ENCODE assay signal across 10 cellular contexts in genomic region chr17:7439462-7440112, GRCh38. TPM values are rescaled to one million over a fixed set of nuclear protein-coding genes. Genes with fewer than 3 reads are reported as not detected.
DNase-seq lines count a peak whose midpoint lies in the region; ATAC-seq, FAIRE-seq and TF ChIP-seq lines count a peak whose summit lies in the region.
"Had no signal": no experiment of that assay in that cellular context is flagged by ENCODE, and none has a peak within 500 bp of the region (broad histone marks: within the 10 kb centered on the region; RNA-seq: fewer than 3 reads in every experiment).

TSS of gene FGF11 (plus strand) at chr17:7439512. CDS start at chr17:7439621, 109 bp downstream.

- in situ Hi-C loops in GM12878 (cut with MboI) = no loop called here

- peak within 1 kb of the TSS; percentile 90 for H3K4me3 Mint-ChIP-seq in activated CD4-positive, alpha-beta T cell treated with anti-CD3 and anti-CD28 coated beads, Interleukin-2, amount 10 ng/mL, durations not matched to agents 24 days and 14 days

- peak within 1 kb of the TSS; percentile 81 for H3K27ac Mint-ChIP-seq in activated CD4-positive, alpha-beta T cell treated with anti-CD3 and anti-CD28 coated beads, Interleukin-2, amount 10 ng/mL, durations not matched to agents 24 days and 14 days

- CTCF ChIA-PET in GM12878 (lab: Yijun Ruan, JAX) = interaction anchor here (0.7 to 2.8 kb wide), 5 partner anchors 37 to 248 kb away, joined by 3 to 16 read pairs (median 3); partner anchors contain the start of genes SENP3 and TP53

- H3K9me3 ChIP-seq in GM12878 (replicated peaks; ENCODE audit: control insufficient read depth, insufficient read depth, low read length) (no peaks in the 10 kb centered on the region), right lobe of liver (no peaks in the 10 kb centered on the region), thyroid gland (no peaks in the 10 kb centered on the region)
- H3K9me3 ChIP-seq: mucosa of descending colon had no signal

- H3K4me1 ChIP-seq in GM12878 (ENCODE audit: control insufficient read depth, insufficient read depth, low read length) (peaks cover 29% of the 10 kb centered on the region), right lobe of liver (peaks cover 0 to 44% (median 14%) of the 10 kb centered on the region in 4 donors), thyroid gland (peaks cover 31 to 53% of the 10 kb centered on the region in 2 donors)

- H3K27me3 ChIP-seq in GM12878 (replicated peaks in 1 of 2; ENCODE audit: control insufficient read depth in 2 of 2, insufficient read depth in 2 of 2, low read length in 1 of 2) (peaks cover 0 to 4% of the 10 kb centered on the region in 2 experiments; a peak in 2 of 4 replicates), right lobe of liver (no peaks in the 10 kb centered on the region), thyroid gland (no peaks in the 10 kb centered on the region)

- no TSS peak for BruUV-seq in GM12878 (replicated peaks; lab: Mats Ljungman, UMichigan)

- H3K4me2 ChIP-seq in GM12878 (ENCODE audit: control insufficient read depth, insufficient read depth) = peak within 1 kb of the TSS; percentile 91

- FAIRE-seq in GM12878 (lab: Jason Lieb, UNC) = no peak

- H3K4me3 ChIP-seq in GM12878 = peak within 1 kb of the TSS; percentile 97
- peak within 1 kb of the TSS; percentile 31 to 36 (median 33) for H3K4me3 ChIP-seq in right lobe of liver
- peak within 1 kb of the TSS in 2 of 3 donors; percentile 42 to 51 for H3K4me3 ChIP-seq in thyroid gland (replicated peaks in 1 of 3)
- H3K4me3 ChIP-seq: mucosa of descending colon had no signal

- peaks cover 44% of the 10 kb centered on the region for H3K4me1 Mint-ChIP-seq in activated CD4-positive, alpha-beta T cell treated with anti-CD3 and anti-CD28 coated beads, Interleukin-2, amount 10 ng/mL, durations not matched to agents 24 days and 14 days

- H3K9ac ChIP-seq in GM12878 (ENCODE audit: control insufficient read depth, insufficient read depth, low read length) = peak within 1 kb of the TSS; percentile 77

- POLR2A ChIA-PET in GM12878 (lab: Charles Lee) = interaction anchor here (0.5 to 8.2 kb wide), 10 partner anchors 9 to 757 kb away, joined by 3 to 63 read pairs (median 6); partner anchors contain the start of genes POLR2A, SENP3, SLC35G6 and TMEM256

- H4K20me1 ChIP-seq in GM12878 (ENCODE audit: control insufficient read depth, insufficient read depth) = no peaks in the 10 kb centered on the region

- peak; percentile 76 for DNase-seq in activated CD4-positive, alpha-beta T cell treated with anti-CD3 and anti-CD28 coated beads, Interleukin-2, amount 10 ng/mL, durations not matched to agents 24 days and 14 days
- DNase-seq in activated CD4-positive, alpha-beta T cell treated with anti-CD3 and anti-CD28 coated beads for 4 hours = no peak
- DNase-seq in GM12878 (ENCODE audit: low read depth, low spot score) = no peak
- DNase-seq in right lobe of liver = peak in 1 of 3 donors; percentile 55
- DNase-seq in thyroid gland = peak; percentile 19 to 24
- DNase-seq in glomerular visceral epithelial cell (ENCODE audit: extremely low spot score) = no peak
- no peak for DNase-seq in NCI-H2196 treated with DMSO at 0.1 percent for 48 hours (lab: John Stamatoyannopoulos, UW; ENCODE audit: unreplicated experiment)
- DNase-seq: DND-41 had no signal

- peak within 1 kb of the TSS; percentile 82 for H2AFZ ChIP-seq in GM12878 (ENCODE audit: control insufficient read depth, low read depth, low read length)

- no peak for TF ChIP-seq RAD21 in GM12878 (IDR thresholded peaks at IDR 0.05; ENCODE audit: insufficient read depth, low read depth, low read length)

- no peak; a peak in 1 of 4 replicates for TF ChIP-seq EP300 in GM12878 (IDR thresholded peaks at IDR 0.05; ENCODE audit: borderline replicate concordance in 1 of 2, control insufficient read depth in 1 of 2, low read depth in 2 of 2, low read length in 2 of 2)

- H3K79me2 ChIP-seq in GM12878 (ENCODE audit: control insufficient read depth, insufficient read depth, low read length) = peaks cover 6% of the 10 kb centered on the region

- WGBS in GM12878 (ENCODE audit: insufficient coverage, insufficient replicate concordance, low lambda C conversion rate, missing lambda C conversion rate) = 9% methylated on average over 46 of the region's 50 CpGs
- 15% methylated on average over 17 of the region's 50 CpGs for WGBS in right lobe of liver (ENCODE audit: insufficient coverage, low coverage, low lambda C conversion rate, missing lambda C conversion rate)
- 2% methylated on average over 14 to 23 of the region's 50 CpGs for WGBS in thyroid gland, 2 donors

- intact Hi-C loops in activated CD4-positive, alpha-beta T cell treated with anti-CD3 and anti-CD28 coated beads, Interleukin-2, amount 10 ng/mL, durations not matched to agents 24 days and 14 days (cut with micrococcal nuclease) = loop anchor here (5.0 kb wide), 2 partner anchors 222 to 403 kb away; partner anchors contain the start of genes ACADVL and DLG4
- intact Hi-C loops in GM12878 (cut with micrococcal nuclease; ENCODE audit: unreplicated experiment) (loop anchor here (5.0 to 10.0 kb wide), 4 partner anchors 37 to 395 kb away; partner anchors contain the start of genes KCTD11, SENP3, SLC16A11 and TMEM256), right lobe of liver (cut with DNase I) (loop anchor here in 1 of 2 donors (5.0 kb wide), 1 partner anchor 82 kb away; the partner anchor contains the start of gene TMEM95), thyroid gland (cut with DNase I) (loop anchor here (5.0 kb wide), 3 partner anchors 38 to 123 kb away; partner anchors contain the start of genes KCTD11, SENP3 and ZBTB4)

- peak; percentile 52 for TF ChIP-seq POLR2A in GM12878 (IDR thresholded peaks at IDR 0.05; ENCODE audit: low read depth, low read length)
- no peak for TF ChIP-seq POLR2A in right lobe of liver (IDR thresholded peaks at IDR 0.05)
- no peak for TF ChIP-seq POLR2A in thyroid gland (IDR thresholded peaks at IDR 0.05)

- ATAC-seq in GM12878 (no peak), right lobe of liver (no peak), HG02884 (IDR thresholded peaks at IDR 0.05; ENCODE audit: unreplicated experiment) (no peak)
- ATAC-seq: mucosa of descending colon had no signal

- TF ChIP-seq CTCF in GM12878 (IDR thresholded peaks at IDR 0.05 in 2 of 3, conservative IDR thresholded peaks at IDR 0.05 in 1 of 3; ENCODE audit: control insufficient read depth in 2 of 3, extremely low read depth in 1 of 3, insufficient read depth in 1 of 3, low read depth in 3 of 3, low read length in 3 of 3) = no peak
- no peak for TF ChIP-seq CTCF in right lobe of liver (IDR thresholded peaks at IDR 0.05)
- TF ChIP-seq CTCF in thyroid gland (IDR thresholded peaks at IDR 0.05) = no peak

- peaks cover 34% of the 10 kb centered on the region for H3K36me3 Mint-ChIP-seq in activated CD4-positive, alpha-beta T cell treated with anti-CD3 and anti-CD28 coated beads, Interleukin-2, amount 10 ng/mL, durations not matched to agents 24 days and 14 days (ENCODE audit: low read depth)

- H3K27ac ChIP-seq in GM12878 (ENCODE audit: control insufficient read depth, insufficient read depth) (peak within 1 kb of the TSS; percentile 46), right lobe of liver (no peak within 1 kb of the TSS), thyroid gland (peak within 1 kb of the TSS in 2 of 3 donors; percentile 69 to 82)

- RAD21 ChIA-PET in GM12878 (lab: Charles Lee; ENCODE audit: unreplicated experiment) = interaction anchor here (0.7 to 2.5 kb wide), 8 partner anchors 15 to 121 kb away, joined by 3 to 12 read pairs (median 4); partner anchors contain the start of genes POLR2A, SENP3 and TMEM95

- H3K9me3 Mint-ChIP-seq in activated CD4-positive, alpha-beta T cell treated with anti-CD3 and anti-CD28 coated beads, Interleukin-2, amount 10 ng/mL, durations not matched to agents 24 days and 14 days = no peaks in the 10 kb centered on the region

- SMC1A ChIA-PET in GM12878 (lab: Charles Lee; ENCODE audit: uncharacterized antibody, unreplicated experiment) = interaction anchor here (0.9 to 1.2 kb wide), 4 partner anchors 13 to 119 kb away, joined by 3 to 5 read pairs (median 3); partner anchors contain the start of gene TNFSF13

- H3K36me3 ChIP-seq in GM12878 (ENCODE audit: control insufficient read depth in 2 of 2, insufficient read depth in 2 of 2, low read length in 1 of 2) (no peaks in the 10 kb centered on the region), right lobe of liver (no peaks in the 10 kb centered on the region), thyroid gland (no peaks in the 10 kb centered on the region)

- peaks cover 16% of the 10 kb centered on the region for H3K27me3 Mint-ChIP-seq in activated CD4-positive, alpha-beta T cell treated with anti-CD3 and anti-CD28 coated beads, Interleukin-2, amount 10 ng/mL, durations not matched to agents 24 days and 14 days

RNA-seq across cellular contexts. Expression of gene FGF11, which starts in this region (rescaled TPM):
- 9.4 and 9.5 TPM in 2 replicates for total RNA-seq in activated CD4-positive, alpha-beta T cell treated with anti-CD3 and anti-CD28 coated beads, Interleukin-2, amount 10 ng/mL, durations not matched to agents 24 days and 14 days
- 23.7 and 26.4 TPM in 2 replicates for total RNA-seq in GM12878 (2013; cell fraction: nucleolus; rRNA removed)
- 2.3 and 3.0 TPM in 2 replicates for total RNA-seq in GM12878 (2014; rRNA removed)
- 1.8 and 2.4 TPM in 2 replicates for total RNA-seq in GM12878 (2014; rRNA removed; fragmentation: Illumina TruSeq; extraction: Trizol)
- 3.0 TPM in 2 replicates for total RNA-seq in GM12878 (2021)
- polyA plus RNA-seq in GM12878 (2011; ENCODE audit: low read depth) = 13.9 TPM
- 15.6 and 21.1 TPM in 2 replicates for polyA plus RNA-seq in GM12878 (2011; rRNA removed)
- polyA plus RNA-seq in GM12878 (2011; cell fraction: cytosol; rRNA removed) = 14.9 and 20.2 TPM in 2 replicates
- polyA plus RNA-seq in GM12878 (2011; cell fraction: nucleus; rRNA removed) = 42.8 and 79.1 TPM in 2 replicates
- 18.4 and 22.6 TPM in 2 replicates for polyA plus RNA-seq in GM12878 (2012)
- polyA plus RNA-seq in GM12878 (2014; fragmentation: Illumina TruSeq; extraction: Trizol) = 3.5 and 4.1 TPM in 2 replicates
- polyA plus RNA-seq in GM12878 (2014; fragmentation: Nextera tagmentation; extraction: Ambion mirVana) = 1 to 10 TPM in 1 of 2 experiments, under 1 TPM in 1; 0.69 to 1.3 TPM
- 2.3 and 2.8 TPM in 2 replicates for polyA plus RNA-seq in GM12878 (2014; rRNA removed)
- 1 to 10 TPM in 1 of 2 experiments, under 1 TPM in 1; 0.97 to 1.8 TPM for polyA plus RNA-seq in GM12878 (2016; fragmentation: Nextera tagmentation; extraction: Ambion mirVana)
- 6.2 and 10.5 TPM in 2 replicates for polyA minus RNA-seq in GM12878 (2011; rRNA and poly(A)+ RNA removed)
- polyA minus RNA-seq in GM12878 (2011; cell fraction: cytosol; rRNA and poly(A)+ RNA removed) = 3.7 and 3.8 TPM in 2 replicates
- polyA minus RNA-seq in GM12878 (2011; cell fraction: nucleus; rRNA and poly(A)+ RNA removed) = 6.6 and 6.9 TPM in 2 replicates
- total RNA-seq in right lobe of liver = under 1 TPM in 5 of 6 experiments, not detected in 1; 0.37 to 0.84 (median 0.68) TPM
- total RNA-seq in thyroid gland = 10 to 100 TPM in 3 of 4 donors, 1 to 10 TPM in 1; 4.3 to 12.1 (median 10.5) TPM

Comparison
In these comparisons a context has a peak if more than half of its experiments do, and no peak if none do; other contexts are left out.
1. DNase-seq: peak in activated CD4-positive, alpha-beta T cell treated with anti-CD3 and anti-CD28 coated beads, Interleukin-2, amount 10 ng/mL, durations not matched to agents 24 days and 14 days (single experiment) and thyroid gland (2 of 2); none in activated CD4-positive, alpha-beta T cell treated with anti-CD3 and anti-CD28 coated beads for 4 hours (0 of 2), GM12878 (single experiment), glomerular visceral epithelial cell (single experiment) and NCI-H2196 treated with DMSO at 0.1 percent for 48 hours (single experiment).
2. H3K27ac ChIP-seq: peak in GM12878 (single experiment) and thyroid gland (2 of 3); none in right lobe of liver (0 of 3).
3. H3K4me3 ChIP-seq: peak in every context shown above with its lines; median percentile 97 in GM12878; 46 in thyroid gland; 33 in right lobe of liver.